In the genomic region with DNA sequence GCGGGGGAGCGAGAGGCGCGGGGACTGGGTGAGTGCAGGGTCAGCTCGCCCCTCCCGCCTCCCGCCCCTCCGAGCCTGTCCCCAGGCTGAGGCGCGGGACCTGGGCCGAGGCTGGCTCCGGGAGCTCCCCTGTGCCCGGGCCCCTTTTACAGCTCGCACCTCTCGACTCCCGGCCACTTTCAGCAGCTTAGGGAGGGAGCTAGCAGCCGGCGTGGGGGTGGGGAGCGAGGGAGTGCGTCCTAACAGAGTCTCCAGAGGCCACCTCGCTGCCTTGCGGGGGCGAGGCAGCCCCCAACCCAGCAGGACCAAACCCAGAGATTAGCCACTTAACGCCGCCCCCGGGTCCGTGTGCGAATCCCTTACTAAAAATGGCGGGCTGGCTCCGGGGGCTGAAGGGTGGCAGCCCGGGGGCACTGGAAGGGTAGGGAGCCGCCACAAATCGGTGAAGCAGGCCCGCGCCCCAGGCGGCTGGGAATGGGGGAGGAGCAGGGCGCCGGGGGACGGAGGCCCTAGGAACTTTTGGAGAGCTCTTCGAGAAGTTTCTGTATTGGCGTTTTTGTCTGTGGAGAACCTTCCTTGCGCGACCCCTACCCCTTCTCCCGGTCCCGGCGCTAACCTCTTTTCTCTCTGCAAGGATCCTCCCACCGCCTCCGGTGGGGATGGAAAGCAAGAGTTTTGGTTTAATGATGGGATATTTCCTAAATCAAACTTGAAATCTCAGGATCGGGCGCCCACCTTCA, we compare ENCODE assay signal across 1 cellular context.
TF ChIP-seq lines count a peak whose summit lies in the region.

No MANE protein-coding gene starts in this region.

TF ChIP-seq in HepG2, 621 proteins besides CTCF, POLR2A, EP300 and RAD21 (continued from another document and continues in another):
- TF ChIP-seq, protein P1, sequence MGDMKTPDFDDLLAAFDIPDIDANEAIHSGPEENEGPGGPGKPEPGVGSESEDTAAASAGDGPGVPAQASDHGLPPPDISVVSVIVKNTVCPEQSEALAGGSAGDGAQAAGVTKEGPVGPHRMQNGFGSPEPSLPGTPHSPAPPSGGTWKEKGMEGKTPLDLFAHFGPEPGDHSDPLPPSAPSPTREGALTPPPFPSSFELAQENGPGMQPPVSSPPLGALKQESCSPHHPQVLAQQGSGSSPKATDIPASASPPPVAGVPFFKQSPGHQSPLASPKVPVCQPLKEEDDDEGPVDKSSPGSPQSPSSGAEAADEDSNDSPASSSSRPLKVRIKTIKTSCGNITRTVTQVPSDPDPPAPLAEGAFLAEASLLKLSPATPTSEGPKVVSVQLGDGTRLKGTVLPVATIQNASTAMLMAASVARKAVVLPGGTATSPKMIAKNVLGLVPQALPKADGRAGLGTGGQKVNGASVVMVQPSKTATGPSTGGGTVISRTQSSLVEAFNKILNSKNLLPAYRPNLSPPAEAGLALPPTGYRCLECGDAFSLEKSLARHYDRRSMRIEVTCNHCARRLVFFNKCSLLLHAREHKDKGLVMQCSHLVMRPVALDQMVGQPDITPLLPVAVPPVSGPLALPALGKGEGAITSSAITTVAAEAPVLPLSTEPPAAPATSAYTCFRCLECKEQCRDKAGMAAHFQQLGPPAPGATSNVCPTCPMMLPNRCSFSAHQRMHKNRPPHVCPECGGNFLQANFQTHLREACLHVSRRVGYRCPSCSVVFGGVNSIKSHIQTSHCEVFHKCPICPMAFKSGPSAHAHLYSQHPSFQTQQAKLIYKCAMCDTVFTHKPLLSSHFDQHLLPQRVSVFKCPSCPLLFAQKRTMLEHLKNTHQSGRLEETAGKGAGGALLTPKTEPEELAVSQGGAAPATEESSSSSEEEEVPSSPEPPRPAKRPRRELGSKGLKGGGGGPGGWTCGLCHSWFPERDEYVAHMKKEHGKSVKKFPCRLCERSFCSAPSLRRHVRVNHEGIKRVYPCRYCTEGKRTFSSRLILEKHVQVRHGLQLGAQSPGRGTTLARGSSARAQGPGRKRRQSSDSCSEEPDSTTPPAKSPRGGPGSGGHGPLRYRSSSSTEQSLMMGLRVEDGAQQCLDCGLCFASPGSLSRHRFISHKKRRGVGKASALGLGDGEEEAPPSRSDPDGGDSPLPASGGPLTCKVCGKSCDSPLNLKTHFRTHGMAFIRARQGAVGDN (CRISPR knock-in tag; IDR thresholded peaks at IDR 0.05): peak; percentile 5; the same call in 1 of the 2 replicates
- TF ChIP-seq REL (CRISPR knock-in tag; conservative IDR thresholded peaks at IDR 0.05) (no peak), TOE1 (CRISPR knock-in tag; IDR thresholded peaks at IDR 0.05) (no peak), SP4 (CRISPR knock-in tag; IDR thresholded peaks at IDR 0.05) (no peak), KDM3A (CRISPR knock-in tag; IDR thresholded peaks at IDR 0.05; ENCODE audit: low read depth) (no peak), MTF1 (CRISPR knock-in tag; IDR thresholded peaks at IDR 0.05) (no peak), ZNF367 (CRISPR knock-in tag; IDR thresholded peaks at IDR 0.05; ENCODE audit: borderline replicate concordance) (no peak), ETV6 (CRISPR knock-in tag; conservative IDR thresholded peaks at IDR 0.05) (no peak), ZNF124 (CRISPR knock-in tag; IDR thresholded peaks at IDR 0.05) (no peak), PHF20 (CRISPR knock-in tag; IDR thresholded peaks at IDR 0.05) (0 out of 2 replicates have a peak, but pooled peaks have one; percentile 31), ZNF383 (CRISPR knock-in tag; IDR thresholded peaks at IDR 0.05; ENCODE audit: borderline replicate concordance) (no peak), CBFB (CRISPR knock-in tag; IDR thresholded peaks at IDR 0.05) (no peak), FOXK1 (CRISPR knock-in tag; IDR thresholded peaks at IDR 0.05; ENCODE audit: borderline replicate concordance, low read depth) (no peak), NPAS2 (CRISPR knock-in tag; IDR thresholded peaks at IDR 0.05; ENCODE audit: borderline replicate concordance) (no peak)
- TF ChIP-seq, protein P2, sequence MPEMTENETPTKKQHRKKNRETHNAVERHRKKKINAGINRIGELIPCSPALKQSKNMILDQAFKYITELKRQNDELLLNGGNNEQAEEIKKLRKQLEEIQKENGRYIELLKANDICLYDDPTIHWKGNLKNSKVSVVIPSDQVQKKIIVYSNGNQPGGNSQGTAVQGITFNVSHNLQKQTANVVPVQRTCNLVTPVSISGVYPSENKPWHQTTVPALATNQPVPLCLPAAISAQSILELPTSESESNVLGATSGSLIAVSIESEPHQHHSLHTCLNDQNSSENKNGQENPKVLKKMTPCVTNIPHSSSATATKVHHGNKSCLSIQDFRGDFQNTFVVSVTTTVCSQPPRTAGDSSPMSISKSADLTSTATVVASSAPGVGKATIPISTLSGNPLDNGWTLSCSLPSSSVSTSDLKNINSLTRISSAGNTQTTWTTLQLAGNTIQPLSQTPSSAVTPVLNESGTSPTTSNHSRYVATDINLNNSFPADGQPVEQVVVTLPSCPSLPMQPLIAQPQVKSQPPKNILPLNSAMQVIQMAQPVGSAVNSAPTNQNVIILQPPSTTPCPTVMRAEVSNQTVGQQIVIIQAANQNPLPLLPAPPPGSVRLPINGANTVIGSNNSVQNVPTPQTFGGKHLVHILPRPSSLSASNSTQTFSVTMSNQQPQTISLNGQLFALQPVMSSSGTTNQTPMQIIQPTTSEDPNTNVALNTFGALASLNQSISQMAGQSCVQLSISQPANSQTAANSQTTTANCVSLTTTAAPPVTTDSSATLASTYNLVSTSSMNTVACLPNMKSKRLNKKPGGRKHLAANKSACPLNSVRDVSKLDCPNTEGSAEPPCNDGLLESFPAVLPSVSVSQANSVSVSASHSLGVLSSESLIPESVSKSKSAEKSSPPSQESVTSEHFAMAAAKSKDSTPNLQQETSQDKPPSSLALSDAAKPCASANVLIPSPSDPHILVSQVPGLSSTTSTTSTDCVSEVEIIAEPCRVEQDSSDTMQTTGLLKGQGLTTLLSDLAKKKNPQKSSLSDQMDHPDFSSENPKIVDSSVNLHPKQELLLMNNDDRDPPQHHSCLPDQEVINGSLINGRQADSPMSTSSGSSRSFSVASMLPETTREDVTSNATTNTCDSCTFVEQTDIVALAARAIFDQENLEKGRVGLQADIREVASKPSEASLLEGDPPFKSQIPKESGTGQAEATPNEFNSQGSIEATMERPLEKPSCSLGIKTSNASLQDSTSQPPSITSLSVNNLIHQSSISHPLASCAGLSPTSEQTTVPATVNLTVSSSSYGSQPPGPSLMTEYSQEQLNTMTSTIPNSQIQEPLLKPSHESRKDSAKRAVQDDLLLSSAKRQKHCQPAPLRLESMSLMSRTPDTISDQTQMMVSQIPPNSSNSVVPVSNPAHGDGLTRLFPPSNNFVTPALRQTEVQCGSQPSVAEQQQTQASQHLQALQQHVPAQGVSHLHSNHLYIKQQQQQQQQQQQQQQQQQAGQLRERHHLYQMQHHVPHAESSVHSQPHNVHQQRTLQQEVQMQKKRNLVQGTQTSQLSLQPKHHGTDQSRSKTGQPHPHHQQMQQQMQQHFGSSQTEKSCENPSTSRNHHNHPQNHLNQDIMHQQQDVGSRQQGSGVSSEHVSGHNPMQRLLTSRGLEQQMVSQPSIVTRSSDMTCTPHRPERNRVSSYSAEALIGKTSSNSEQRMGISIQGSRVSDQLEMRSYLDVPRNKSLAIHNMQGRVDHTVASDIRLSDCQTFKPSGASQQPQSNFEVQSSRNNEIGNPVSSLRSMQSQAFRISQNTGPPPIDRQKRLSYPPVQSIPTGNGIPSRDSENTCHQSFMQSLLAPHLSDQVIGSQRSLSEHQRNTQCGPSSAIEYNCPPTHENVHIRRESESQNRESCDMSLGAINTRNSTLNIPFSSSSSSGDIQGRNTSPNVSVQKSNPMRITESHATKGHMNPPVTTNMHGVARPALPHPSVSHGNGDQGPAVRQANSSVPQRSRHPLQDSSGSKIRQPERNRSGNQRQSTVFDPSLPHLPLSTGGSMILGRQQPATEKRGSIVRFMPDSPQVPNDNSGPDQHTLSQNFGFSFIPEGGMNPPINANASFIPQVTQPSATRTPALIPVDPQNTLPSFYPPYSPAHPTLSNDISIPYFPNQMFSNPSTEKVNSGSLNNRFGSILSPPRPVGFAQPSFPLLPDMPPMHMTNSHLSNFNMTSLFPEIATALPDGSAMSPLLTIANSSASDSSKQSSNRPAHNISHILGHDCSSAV (CRISPR knock-in tag; IDR thresholded peaks at IDR 0.05; ENCODE audit: borderline replicate concordance): no peak
- TF ChIP-seq, protein P3, sequence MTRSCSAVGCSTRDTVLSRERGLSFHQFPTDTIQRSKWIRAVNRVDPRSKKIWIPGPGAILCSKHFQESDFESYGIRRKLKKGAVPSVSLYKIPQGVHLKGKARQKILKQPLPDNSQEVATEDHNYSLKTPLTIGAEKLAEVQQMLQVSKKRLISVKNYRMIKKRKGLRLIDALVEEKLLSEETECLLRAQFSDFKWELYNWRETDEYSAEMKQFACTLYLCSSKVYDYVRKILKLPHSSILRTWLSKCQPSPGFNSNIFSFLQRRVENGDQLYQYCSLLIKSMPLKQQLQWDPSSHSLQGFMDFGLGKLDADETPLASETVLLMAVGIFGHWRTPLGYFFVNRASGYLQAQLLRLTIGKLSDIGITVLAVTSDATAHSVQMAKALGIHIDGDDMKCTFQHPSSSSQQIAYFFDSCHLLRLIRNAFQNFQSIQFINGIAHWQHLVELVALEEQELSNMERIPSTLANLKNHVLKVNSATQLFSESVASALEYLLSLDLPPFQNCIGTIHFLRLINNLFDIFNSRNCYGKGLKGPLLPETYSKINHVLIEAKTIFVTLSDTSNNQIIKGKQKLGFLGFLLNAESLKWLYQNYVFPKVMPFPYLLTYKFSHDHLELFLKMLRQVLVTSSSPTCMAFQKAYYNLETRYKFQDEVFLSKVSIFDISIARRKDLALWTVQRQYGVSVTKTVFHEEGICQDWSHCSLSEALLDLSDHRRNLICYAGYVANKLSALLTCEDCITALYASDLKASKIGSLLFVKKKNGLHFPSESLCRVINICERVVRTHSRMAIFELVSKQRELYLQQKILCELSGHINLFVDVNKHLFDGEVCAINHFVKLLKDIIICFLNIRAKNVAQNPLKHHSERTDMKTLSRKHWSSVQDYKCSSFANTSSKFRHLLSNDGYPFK (CRISPR knock-in tag; IDR thresholded peaks at IDR 0.05; ENCODE audit: borderline replicate concordance): 0 out of 2 replicates have a peak, but pooled peaks have one; percentile 4
- TF ChIP-seq, protein P4, sequence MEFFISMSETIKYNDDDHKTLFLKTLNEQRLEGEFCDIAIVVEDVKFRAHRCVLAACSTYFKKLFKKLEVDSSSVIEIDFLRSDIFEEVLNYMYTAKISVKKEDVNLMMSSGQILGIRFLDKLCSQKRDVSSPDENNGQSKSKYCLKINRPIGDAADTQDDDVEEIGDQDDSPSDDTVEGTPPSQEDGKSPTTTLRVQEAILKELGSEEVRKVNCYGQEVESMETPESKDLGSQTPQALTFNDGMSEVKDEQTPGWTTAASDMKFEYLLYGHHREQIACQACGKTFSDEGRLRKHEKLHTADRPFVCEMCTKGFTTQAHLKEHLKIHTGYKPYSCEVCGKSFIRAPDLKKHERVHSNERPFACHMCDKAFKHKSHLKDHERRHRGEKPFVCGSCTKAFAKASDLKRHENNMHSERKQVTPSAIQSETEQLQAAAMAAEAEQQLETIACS (CRISPR knock-in tag; IDR thresholded peaks at IDR 0.05): no peak
- TF ChIP-seq, protein P5, sequence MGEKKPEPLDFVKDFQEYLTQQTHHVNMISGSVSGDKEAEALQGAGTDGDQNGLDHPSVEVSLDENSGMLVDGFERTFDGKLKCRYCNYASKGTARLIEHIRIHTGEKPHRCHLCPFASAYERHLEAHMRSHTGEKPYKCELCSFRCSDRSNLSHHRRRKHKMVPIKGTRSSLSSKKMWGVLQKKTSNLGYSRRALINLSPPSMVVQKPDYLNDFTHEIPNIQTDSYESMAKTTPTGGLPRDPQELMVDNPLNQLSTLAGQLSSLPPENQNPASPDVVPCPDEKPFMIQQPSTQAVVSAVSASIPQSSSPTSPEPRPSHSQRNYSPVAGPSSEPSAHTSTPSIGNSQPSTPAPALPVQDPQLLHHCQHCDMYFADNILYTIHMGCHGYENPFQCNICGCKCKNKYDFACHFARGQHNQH (CRISPR knock-in tag; IDR thresholded peaks at IDR 0.05): no peak
- TF ChIP-seq, protein P6, sequence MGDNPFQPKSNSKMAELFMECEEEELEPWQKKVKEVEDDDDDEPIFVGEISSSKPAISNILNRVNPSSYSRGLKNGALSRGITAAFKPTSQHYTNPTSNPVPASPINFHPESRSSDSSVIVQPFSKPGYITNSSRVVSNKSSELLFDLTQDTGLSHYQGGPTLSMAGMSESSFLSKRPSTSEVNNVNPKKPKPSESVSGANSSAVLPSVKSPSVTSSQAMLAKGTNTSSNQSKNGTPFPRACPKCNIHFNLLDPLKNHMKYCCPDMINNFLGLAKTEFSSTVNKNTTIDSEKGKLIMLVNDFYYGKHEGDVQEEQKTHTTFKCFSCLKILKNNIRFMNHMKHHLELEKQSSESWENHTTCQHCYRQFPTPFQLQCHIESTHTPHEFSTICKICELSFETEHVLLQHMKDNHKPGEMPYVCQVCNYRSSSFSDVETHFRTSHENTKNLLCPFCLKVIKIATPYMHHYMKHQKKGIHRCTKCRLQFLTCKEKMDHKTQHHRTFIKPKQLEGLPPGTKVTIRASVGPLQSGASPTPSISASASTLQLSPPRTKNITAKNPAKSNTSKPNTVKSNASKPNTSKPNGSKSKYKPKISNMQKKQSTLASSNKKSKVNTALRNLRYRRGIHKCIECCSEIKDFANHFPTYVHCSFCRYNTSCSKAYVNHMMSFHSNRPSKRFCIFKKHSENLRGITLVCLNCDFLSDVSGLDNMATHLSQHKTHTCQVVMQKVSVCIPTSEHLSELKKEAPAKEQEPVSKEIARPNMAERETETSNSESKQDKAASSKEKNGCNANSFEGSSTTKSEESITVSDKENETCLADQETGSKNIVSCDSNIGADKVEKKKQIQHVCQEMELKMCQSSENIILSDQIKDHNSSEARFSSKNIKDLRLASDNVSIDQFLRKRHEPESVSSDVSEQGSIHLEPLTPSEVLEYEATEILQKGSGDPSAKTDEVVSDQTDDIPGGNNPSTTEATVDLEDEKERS (CRISPR knock-in tag; IDR thresholded peaks at IDR 0.05): no peak
- TF ChIP-seq, protein P7, sequence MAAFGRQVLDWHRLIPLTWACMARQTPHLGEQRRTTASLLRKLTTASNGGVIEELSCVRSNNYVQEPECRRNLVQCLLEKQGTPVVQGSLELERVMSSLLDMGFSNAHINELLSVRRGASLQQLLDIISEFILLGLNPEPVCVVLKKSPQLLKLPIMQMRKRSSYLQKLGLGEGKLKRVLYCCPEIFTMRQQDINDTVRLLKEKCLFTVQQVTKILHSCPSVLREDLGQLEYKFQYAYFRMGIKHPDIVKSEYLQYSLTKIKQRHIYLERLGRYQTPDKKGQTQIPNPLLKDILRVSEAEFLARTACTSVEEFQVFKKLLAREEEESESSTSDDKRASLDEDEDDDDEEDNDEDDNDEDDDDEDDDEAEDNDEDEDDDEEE (CRISPR knock-in tag; IDR thresholded peaks at IDR 0.05): no peak
- TF ChIP-seq, protein P8, sequence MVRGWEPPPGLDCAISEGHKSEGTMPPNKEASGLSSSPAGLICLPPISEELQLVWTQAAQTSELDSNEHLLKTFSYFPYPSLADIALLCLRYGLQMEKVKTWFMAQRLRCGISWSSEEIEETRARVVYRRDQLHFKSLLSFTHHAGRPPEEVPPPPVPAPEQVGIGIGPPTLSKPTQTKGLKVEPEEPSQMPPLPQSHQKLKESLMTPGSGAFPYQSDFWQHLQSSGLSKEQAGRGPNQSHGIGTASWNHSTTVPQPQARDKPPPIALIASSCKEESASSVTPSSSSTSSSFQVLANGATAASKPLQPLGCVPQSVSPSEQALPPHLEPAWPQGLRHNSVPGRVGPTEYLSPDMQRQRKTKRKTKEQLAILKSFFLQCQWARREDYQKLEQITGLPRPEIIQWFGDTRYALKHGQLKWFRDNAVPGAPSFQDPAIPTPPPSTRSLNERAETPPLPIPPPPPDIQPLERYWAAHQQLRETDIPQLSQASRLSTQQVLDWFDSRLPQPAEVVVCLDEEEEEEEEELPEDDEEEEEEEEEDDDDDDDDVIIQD (CRISPR knock-in tag; IDR thresholded peaks at IDR 0.05; ENCODE audit: low read depth): no peak
- TF ChIP-seq, protein P9, sequence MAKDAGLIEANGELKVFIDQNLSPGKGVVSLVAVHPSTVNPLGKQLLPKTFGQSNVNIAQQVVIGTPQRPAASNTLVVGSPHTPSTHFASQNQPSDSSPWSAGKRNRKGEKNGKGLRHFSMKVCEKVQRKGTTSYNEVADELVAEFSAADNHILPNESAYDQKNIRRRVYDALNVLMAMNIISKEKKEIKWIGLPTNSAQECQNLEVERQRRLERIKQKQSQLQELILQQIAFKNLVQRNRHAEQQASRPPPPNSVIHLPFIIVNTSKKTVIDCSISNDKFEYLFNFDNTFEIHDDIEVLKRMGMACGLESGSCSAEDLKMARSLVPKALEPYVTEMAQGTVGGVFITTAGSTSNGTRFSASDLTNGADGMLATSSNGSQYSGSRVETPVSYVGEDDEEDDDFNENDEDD (CRISPR knock-in tag; IDR thresholded peaks at IDR 0.05; ENCODE audit: borderline replicate concordance): no peak
